8 cellular contexts compared by ENCODE assay signal in genomic region chr22:50600541-50600940, GRCh38. TPM values are rescaled to one million over a fixed set of nuclear protein-coding genes. Genes with fewer than 3 reads are reported as not detected.
DNase-seq lines count a peak whose midpoint lies in the region; ATAC-seq and TF ChIP-seq lines count a peak whose summit lies in the region.

TSS of gene MAPK8IP2 (plus strand) at chr22:50600793. CDS start at chr22:50600819, 26 bp downstream.

- POLR2A ChIA-PET in HEK293 (lab: Yijun Ruan, JAX): interaction anchor here (1.1 kb wide), 1 partner anchor 37 kb away, joined by 4 read pairs; the partner anchor contains the start of gene SYCE3

- no peak for TF ChIP-seq CTCF in HEK293 (tag by site-specific recombination; IDR thresholded peaks at IDR 0.05)
- TF ChIP-seq CTCF in adrenal gland (IDR thresholded peaks at IDR 0.05): no peak
- TF ChIP-seq CTCF in left lung (IDR thresholded peaks at IDR 0.05): no peak
- no peak for TF ChIP-seq CTCF in vagina (IDR thresholded peaks at IDR 0.05)

- H3K36me3 ChIP-seq in HEK293 (ENCODE audit: control insufficient read depth in 2 of 2, insufficient read depth in 1 of 2, low read length in 2 of 2) (peaks cover 0 to 39% of the 10 kb centered on the region in 2 experiments; a peak in 1 of 3 replicates), adrenal gland (replicated peaks in 1 of 2) (peaks cover 0 to 10% of the 10 kb centered on the region in 2 donors), left lung (no peaks in the 10 kb centered on the region), vagina (no peaks in the 10 kb centered on the region)

- H3K4me1 ChIP-seq in HEK293 (ENCODE audit: control insufficient read depth, insufficient read depth, low read length) (0 out of 2 replicates have a peak, but pooled peaks cover 3% of the 10 kb centered on the region), adrenal gland (replicated peaks in 1 of 2) (peaks cover 0 to 5% of the 10 kb centered on the region in 2 donors), left lung (peaks cover 0 to 10% of the 10 kb centered on the region in 2 donors), vagina (peaks cover 8% of the 10 kb centered on the region)

- CTCF ChIA-PET in HEK293 (lab: Yijun Ruan, JAX): no interaction called here

- H3K4me3 ChIP-seq in HEK293 (ENCODE audit: low read depth, low read length) (peak within 1 kb of the TSS; percentile 60), adrenal gland (peak within 1 kb of the TSS in 1 of 4 donors; percentile 68), left lung (peak within 1 kb of the TSS; percentile 13 to 38), vagina (peak within 1 kb of the TSS; percentile 23 to 52)

- ATAC-seq in left lung (peak; percentile 55), GM18867 (IDR thresholded peaks at IDR 0.05; ENCODE audit: unreplicated experiment) (no peak), HG03159 (IDR thresholded peaks at IDR 0.05; ENCODE audit: unreplicated experiment) (no peak)

- 0 to 8% (median 1%) methylated on average over 2 to 58 of the region's 62 CpGs for WGBS in adrenal gland, 4 donors

- peak within 1 kb of the TSS; percentile 37; the same call in 1 of the 2 replicates for H3K27ac ChIP-seq in HEK293 (ENCODE audit: extremely low read depth, low read depth, low read length)
- peak within 1 kb of the TSS in 2 of 5 donors; percentile 16 to 30 for H3K27ac ChIP-seq in adrenal gland
- no peak within 1 kb of the TSS for H3K27ac ChIP-seq in left lung
- H3K27ac ChIP-seq in vagina: no peak within 1 kb of the TSS

- no peak for TF ChIP-seq POLR2A in adrenal gland (IDR thresholded peaks at IDR 0.05)
- TF ChIP-seq POLR2A in vagina (IDR thresholded peaks at IDR 0.05): no peak

- intact Hi-C loops in adrenal gland (cut with DNase I) (no loop called here), left lung (cut with DNase I) (no loop called here), vagina (cut with DNase I) (no loop called here)

- H3K9me3 ChIP-seq in HEK293 (ENCODE audit: control insufficient read depth, insufficient read depth, low read depth, low read length): no peaks in the 10 kb centered on the region
- H3K9me3 ChIP-seq in adrenal gland (replicated peaks in 1 of 3): no peaks in the 10 kb centered on the region
- no peaks in the 10 kb centered on the region for H3K9me3 ChIP-seq in left lung
- no peaks in the 10 kb centered on the region for H3K9me3 ChIP-seq in vagina

- DNase-seq in AG20443 (ENCODE audit: low spot score) (peak; percentile 42), adrenal gland (peak in 3 of 7 donors; percentile 41 to 60 (median 50)), left lung (peak in 1 of 2 donors; percentile 76), vagina (ENCODE audit: extremely low spot score in 2 of 2) (no peak), RKO (ENCODE audit: low spot score) (no peak)

- H3K27me3 ChIP-seq in adrenal gland (peaks cover 6% of the 10 kb centered on the region), left lung (peaks cover 28 to 76% of the 10 kb centered on the region in 2 donors), vagina (no peaks in the 10 kb centered on the region)

TF ChIP-seq in HEK293, 187 proteins besides CTCF, POLR2A, EP300 and RAD21:
- TF ChIP-seq ZSCAN4 (tag by site-specific recombination; IDR thresholded peaks at IDR 0.05) (no peak), ZNF670 (tag by site-specific recombination; IDR thresholded peaks at IDR 0.05; ENCODE audit: low read depth) (no peak), ZBTB20 (tag by site-specific recombination; IDR thresholded peaks at IDR 0.05) (no peak), ZNF138 (tag by site-specific recombination; IDR thresholded peaks at IDR 0.05; ENCODE audit: borderline replicate concordance) (no peak), ZNF394 (tag by site-specific recombination; IDR thresholded peaks at IDR 0.05; ENCODE audit: borderline replicate concordance) (no peak), ZFP41 (tag by site-specific recombination; IDR thresholded peaks at IDR 0.05; ENCODE audit: borderline replicate concordance) (no peak), ZNF549 (tag by site-specific recombination; IDR thresholded peaks at IDR 0.05) (no peak), ZSCAN23 (tag by site-specific recombination; IDR thresholded peaks at IDR 0.05) (no peak), ZNF560 (tag by site-specific recombination; IDR thresholded peaks at IDR 0.05; ENCODE audit: borderline replicate concordance) (no peak), ZNF221 (tag by site-specific recombination; IDR thresholded peaks at IDR 0.05; ENCODE audit: borderline replicate concordance) (no peak)

RNA-seq across cellular contexts. Expression of gene MAPK8IP2, which starts in this region (rescaled TPM):
- 10 to 100 TPM; 14.8 to 30.1 (median 20.7) TPM for total RNA-seq in adrenal gland
- 10 to 100 TPM in 1 of 3 donors, 1 to 10 TPM in 2; 4.4 to 13.4 (median 5.0) TPM for polyA plus RNA-seq in adrenal gland
- 1 to 10 TPM; 1.4 to 2.3 TPM for total RNA-seq in left lung
- total RNA-seq in vagina: 3.2 TPM
